ENCODE assay signal across 1 cellular context in the genomic region with DNA sequence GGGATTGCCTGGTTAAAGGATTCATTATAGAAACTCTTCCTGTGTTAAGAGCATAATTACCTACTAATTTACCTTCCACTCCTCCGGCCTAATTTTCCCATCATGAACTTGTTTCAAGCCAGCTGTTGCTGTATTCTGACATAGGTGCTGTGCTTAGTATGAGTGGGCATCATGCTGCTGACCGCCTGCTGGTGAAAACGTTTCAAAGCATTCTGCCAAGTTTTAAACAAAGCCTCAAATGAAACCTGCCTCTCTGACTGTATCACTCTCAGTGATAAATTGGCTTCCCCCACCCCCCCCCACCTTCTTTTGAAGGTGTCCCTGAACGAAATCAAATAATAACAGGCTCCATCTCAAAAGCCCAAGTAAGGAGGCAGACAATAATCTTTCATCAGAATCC.
TF ChIP-seq lines count a peak whose summit lies in the region.

No MANE protein-coding gene starts in this region.

TF ChIP-seq in GM12878, 131 proteins besides CTCF, POLR2A, EP300 and RAD21 (continued from another document):
- TF ChIP-seq, protein P1, sequence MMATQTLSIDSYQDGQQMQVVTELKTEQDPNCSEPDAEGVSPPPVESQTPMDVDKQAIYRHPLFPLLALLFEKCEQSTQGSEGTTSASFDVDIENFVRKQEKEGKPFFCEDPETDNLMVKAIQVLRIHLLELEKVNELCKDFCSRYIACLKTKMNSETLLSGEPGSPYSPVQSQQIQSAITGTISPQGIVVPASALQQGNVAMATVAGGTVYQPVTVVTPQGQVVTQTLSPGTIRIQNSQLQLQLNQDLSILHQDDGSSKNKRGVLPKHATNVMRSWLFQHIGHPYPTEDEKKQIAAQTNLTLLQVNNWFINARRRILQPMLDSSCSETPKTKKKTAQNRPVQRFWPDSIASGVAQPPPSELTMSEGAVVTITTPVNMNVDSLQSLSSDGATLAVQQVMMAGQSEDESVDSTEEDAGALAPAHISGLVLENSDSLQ (IDR thresholded peaks at IDR 0.05): peak; percentile 24; the same call in 1 of the 2 replicates
- peak in 1 of 2 experiments; percentile 12; a peak in 1 of 4 replicates for TF ChIP-seq BHLHE40 (IDR thresholded peaks at IDR 0.05; ENCODE audit: borderline replicate concordance in 1 of 2, low read depth in 2 of 2, low read length in 1 of 2)
- TF ChIP-seq, protein P2, sequence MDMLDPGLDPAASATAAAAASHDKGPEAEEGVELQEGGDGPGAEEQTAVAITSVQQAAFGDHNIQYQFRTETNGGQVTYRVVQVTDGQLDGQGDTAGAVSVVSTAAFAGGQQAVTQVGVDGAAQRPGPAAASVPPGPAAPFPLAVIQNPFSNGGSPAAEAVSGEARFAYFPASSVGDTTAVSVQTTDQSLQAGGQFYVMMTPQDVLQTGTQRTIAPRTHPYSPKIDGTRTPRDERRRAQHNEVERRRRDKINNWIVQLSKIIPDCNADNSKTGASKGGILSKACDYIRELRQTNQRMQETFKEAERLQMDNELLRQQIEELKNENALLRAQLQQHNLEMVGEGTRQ (IDR thresholded peaks at IDR 0.05; ENCODE audit: borderline replicate concordance, low read depth, low read length): no peak
- TF ChIP-seq, protein P3, sequence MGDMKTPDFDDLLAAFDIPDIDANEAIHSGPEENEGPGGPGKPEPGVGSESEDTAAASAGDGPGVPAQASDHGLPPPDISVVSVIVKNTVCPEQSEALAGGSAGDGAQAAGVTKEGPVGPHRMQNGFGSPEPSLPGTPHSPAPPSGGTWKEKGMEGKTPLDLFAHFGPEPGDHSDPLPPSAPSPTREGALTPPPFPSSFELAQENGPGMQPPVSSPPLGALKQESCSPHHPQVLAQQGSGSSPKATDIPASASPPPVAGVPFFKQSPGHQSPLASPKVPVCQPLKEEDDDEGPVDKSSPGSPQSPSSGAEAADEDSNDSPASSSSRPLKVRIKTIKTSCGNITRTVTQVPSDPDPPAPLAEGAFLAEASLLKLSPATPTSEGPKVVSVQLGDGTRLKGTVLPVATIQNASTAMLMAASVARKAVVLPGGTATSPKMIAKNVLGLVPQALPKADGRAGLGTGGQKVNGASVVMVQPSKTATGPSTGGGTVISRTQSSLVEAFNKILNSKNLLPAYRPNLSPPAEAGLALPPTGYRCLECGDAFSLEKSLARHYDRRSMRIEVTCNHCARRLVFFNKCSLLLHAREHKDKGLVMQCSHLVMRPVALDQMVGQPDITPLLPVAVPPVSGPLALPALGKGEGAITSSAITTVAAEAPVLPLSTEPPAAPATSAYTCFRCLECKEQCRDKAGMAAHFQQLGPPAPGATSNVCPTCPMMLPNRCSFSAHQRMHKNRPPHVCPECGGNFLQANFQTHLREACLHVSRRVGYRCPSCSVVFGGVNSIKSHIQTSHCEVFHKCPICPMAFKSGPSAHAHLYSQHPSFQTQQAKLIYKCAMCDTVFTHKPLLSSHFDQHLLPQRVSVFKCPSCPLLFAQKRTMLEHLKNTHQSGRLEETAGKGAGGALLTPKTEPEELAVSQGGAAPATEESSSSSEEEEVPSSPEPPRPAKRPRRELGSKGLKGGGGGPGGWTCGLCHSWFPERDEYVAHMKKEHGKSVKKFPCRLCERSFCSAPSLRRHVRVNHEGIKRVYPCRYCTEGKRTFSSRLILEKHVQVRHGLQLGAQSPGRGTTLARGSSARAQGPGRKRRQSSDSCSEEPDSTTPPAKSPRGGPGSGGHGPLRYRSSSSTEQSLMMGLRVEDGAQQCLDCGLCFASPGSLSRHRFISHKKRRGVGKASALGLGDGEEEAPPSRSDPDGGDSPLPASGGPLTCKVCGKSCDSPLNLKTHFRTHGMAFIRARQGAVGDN (IDR thresholded peaks at IDR 0.05): peak; percentile 43
